Comparison of ENCODE assay signal across 13 cellular contexts in genomic region chr17:9729735-9730420, GRCh38.
DNase-seq lines count a peak whose midpoint lies in the region; ATAC-seq and TF ChIP-seq lines count a peak whose summit lies in the region.
"Had no signal": no experiment of that assay in that cellular context is flagged by ENCODE, and none has a peak within 500 bp of the region (broad histone marks: within the 10 kb centered on the region; RNA-seq: fewer than 3 reads in every experiment).

No MANE protein-coding gene starts in this region.

- no peaks in the 10 kb centered on the region for H3K9me3 ChIP-seq in RWPE2 (ENCODE audit: severe bottlenecking)
- no peaks in the 10 kb centered on the region for H3K9me3 ChIP-seq in thymus (ENCODE audit: control insufficient read depth)
- no peaks in the 10 kb centered on the region for H3K9me3 ChIP-seq in right atrium auricular region
- H3K9me3 ChIP-seq: BE2C had no signal

- ATAC-seq in RWPE2 (ENCODE audit: low read depth), result peak; percentile 82
- ATAC-seq in GM18502 (IDR thresholded peaks at IDR 0.05; ENCODE audit: poor library complexity, unreplicated experiment), result no peak
- ATAC-seq: stimulated activated naive CD8-positive, alpha-beta T cell treated with anti-CD3 and anti-CD28 coated beads, Interleukin-15, amount 100 ng/mL, for 72 hours; T-cell had no signal

- DNase-seq in HK-2 (ENCODE audit: unreplicated experiment) (peak; percentile 39), RWPE2 (ENCODE audit: low spot score) (no peak), glomerular visceral epithelial cell (ENCODE audit: extremely low spot score) (peak; percentile 52), right atrium auricular region (ENCODE audit: low spot score) (no peak)
- no peak for DNase-seq in stimulated activated CD4-positive, alpha-beta T cell treated with anti-CD3 and anti-CD28 coated beads, Interleukin-4, amount 100 ng/mL, for 1 hour
- DNase-seq: activated naive CD4-positive, alpha-beta T cell treated with anti-CD3 and anti-CD28 coated beads, Interleukin-2, amount 10 ng/mL, durations not matched to agents 7 days and 5 days; BE2C; left ventricle myocardium superior; NCI-H524 treated with DMSO at 0.1 percent for 48 hours; T-cell had no signal

- H3K36me3 ChIP-seq in RWPE2 (ENCODE audit: low read depth), result peaks cover 7% of the 10 kb centered on the region
- no peaks in the 10 kb centered on the region for H3K36me3 ChIP-seq in thymus (ENCODE audit: control insufficient read depth, insufficient read depth)
- no peaks in the 10 kb centered on the region for H3K36me3 ChIP-seq in right atrium auricular region
- H3K36me3 ChIP-seq: BE2C had no signal

- H3K4me3 ChIP-seq in RWPE2 (ENCODE audit: severe bottlenecking), result no peak overlapping the region
- no peak overlapping the region for H3K4me3 ChIP-seq in thymus (ENCODE audit: low read length)
- no peak overlapping the region for H3K4me3 ChIP-seq in right atrium auricular region

- 82% methylated on average over 11 of the region's 11 CpGs for WGBS in thymus

- H3K27ac ChIP-seq in RWPE2 (ENCODE audit: poor library complexity, severe bottlenecking) (peak overlapping the region; percentile 80), thymus (ENCODE audit: low read depth) (peak overlapping the region; percentile 5), right atrium auricular region (no peak overlapping the region)

- H3K4me1 ChIP-seq in RWPE2 (ENCODE audit: insufficient read depth, poor library complexity, severe bottlenecking) (peaks cover 7% of the 10 kb centered on the region), thymus (ENCODE audit: control insufficient read depth, insufficient read depth, low read length) (no peaks in the 10 kb centered on the region), right atrium auricular region (no peaks in the 10 kb centered on the region)
- H3K4me1 ChIP-seq: BE2C had no signal

- H3K27me3 ChIP-seq in RWPE2 (ENCODE audit: insufficient read depth, poor library complexity, severe bottlenecking) (no peaks in the 10 kb centered on the region), thymus (ENCODE audit: control insufficient read depth, insufficient read depth) (no peaks in the 10 kb centered on the region), right atrium auricular region (no peaks in the 10 kb centered on the region)
- H3K27me3 ChIP-seq: BE2C had no signal

- TF ChIP-seq CTCF in RWPE2 (IDR thresholded peaks at IDR 0.05; ENCODE audit: poor library complexity, severe bottlenecking), result no peak
- TF ChIP-seq CTCF in right atrium auricular region (IDR thresholded peaks at IDR 0.05), result no peak

Comparison
In these comparisons a context has a peak if more than half of its experiments do, and no peak if none do; other contexts are left out.
1. DNase-seq: peak in HK-2 (single experiment) and glomerular visceral epithelial cell (single experiment); none in RWPE2 (single experiment), stimulated activated CD4-positive, alpha-beta T cell treated with anti-CD3 and anti-CD28 coated beads, Interleukin-4, amount 100 ng/mL, for 1 hour (single experiment) and right atrium auricular region (single experiment).
2. H3K27ac ChIP-seq: peak in RWPE2 (single experiment) and thymus (single experiment); none in right atrium auricular region (0 of 2).